ENCODE assay signal across 8 cellular contexts in genomic region chr10:97888641-97889262, GRCh38. TPM values are rescaled to one million over a fixed set of nuclear protein-coding genes. Genes with fewer than 3 reads are reported as not detected.
DNase-seq lines count a peak whose midpoint lies in the region; ATAC-seq and TF ChIP-seq lines count a peak whose summit lies in the region.

No MANE protein-coding gene starts in this region.

- no peaks in the 10 kb centered on the region for H3K36me3 ChIP-seq in body of pancreas (replicated peaks in 1 of 2; ENCODE audit: insufficient read depth in 1 of 2, low read depth in 2 of 2)
- no peaks in the 10 kb centered on the region for H3K36me3 ChIP-seq in neuronal stem cell (replicated peaks in 1 of 2; ENCODE audit: control insufficient read depth in 2 of 2, insufficient read depth in 2 of 2, low read length in 2 of 2)

- H3K18ac ChIP-seq in neuronal stem cell (ENCODE audit: low read length): peak overlapping the region; percentile 93

- no peak overlapping the region for H3K23ac ChIP-seq in neuronal stem cell (ENCODE audit: low read depth, low read length, poor library complexity)

- H2AK5ac ChIP-seq in neuronal stem cell (ENCODE audit: low read depth, low read length): peak overlapping the region; percentile 56

- no peak overlapping the region for H2BK120ac ChIP-seq in neuronal stem cell (ENCODE audit: low read depth, low read length)

- H3K27me3 ChIP-seq in body of pancreas (no peaks in the 10 kb centered on the region), neuronal stem cell (ENCODE audit: control insufficient read depth in 3 of 3, insufficient read depth in 3 of 3, low read depth in 1 of 3, low read length in 3 of 3) (peaks cover 0 to 6% (median 3%) of the 10 kb centered on the region in 3 experiments)

- H3K9me3 ChIP-seq in body of pancreas (no peaks in the 10 kb centered on the region), neuronal stem cell (replicated peaks in 1 of 2; ENCODE audit: control insufficient read depth in 2 of 2, insufficient read depth in 1 of 2, low read depth in 1 of 2, low read length in 2 of 2) (peaks cover 0 to 3% of the 10 kb centered on the region in 2 donors)

- H4K8ac ChIP-seq in neuronal stem cell (ENCODE audit: low read depth, low read length): no peak overlapping the region

- no peak overlapping the region for H3K4me2 ChIP-seq in neuronal stem cell (ENCODE audit: insufficient read depth, low read length, poor library complexity, severe bottlenecking)

- no peak overlapping the region for H2BK15ac ChIP-seq in neuronal stem cell (ENCODE audit: low read length)

- peak; percentile 58 for ATAC-seq in body of pancreas
- no peak for ATAC-seq in HG03439 (IDR thresholded peaks at IDR 0.05; ENCODE audit: unreplicated experiment)
- ATAC-seq in HG02571 (IDR thresholded peaks at IDR 0.05; ENCODE audit: unreplicated experiment): no peak

- H4K91ac ChIP-seq in neuronal stem cell (ENCODE audit: low read depth, low read length, poor library complexity): no peak overlapping the region

- H2AFZ ChIP-seq in neuronal stem cell (ENCODE audit: low read length): no peak overlapping the region

- H3K4me1 ChIP-seq in body of pancreas (peaks cover 3% of the 10 kb centered on the region), neuronal stem cell (ENCODE audit: control insufficient read depth in 2 of 2, insufficient read depth in 1 of 2, low read depth in 1 of 2, low read length in 2 of 2) (peaks cover 5 to 17% of the 10 kb centered on the region in 2 donors)

- no peak overlapping the region for H3K9ac ChIP-seq in neuronal stem cell (ENCODE audit: low read depth, low read length, poor library complexity)

- H3K14ac ChIP-seq in neuronal stem cell (ENCODE audit: low read length): no peak overlapping the region

- H2BK5ac ChIP-seq in neuronal stem cell (ENCODE audit: low read length): no peak overlapping the region

- H3K4ac ChIP-seq in neuronal stem cell (ENCODE audit: low read length): no peak overlapping the region

- 56 to 62% methylated on average over 12 of the region's 12 CpGs for WGBS in body of pancreas, 2 donors
- no CpG with 5 or more reads among the region's 12 CpGs for WGBS in neuronal stem cell (ENCODE audit: extremely low coverage in 2 of 2, insufficient read length in 2 of 2, insufficient replicate concordance in 1 of 2), 2 donors

- intact Hi-C loops in body of pancreas (cut with DNase I): no loop called here

- DNase-seq in GM04503 (ENCODE audit: low read depth): peak; percentile 21
- peak; percentile 70 for DNase-seq in NCI-H1694 (lab: John Stamatoyannopoulos, UW)
- peak in 3 of 4 donors; percentile 26 to 53 (median 50) for DNase-seq in body of pancreas
- no peak for DNase-seq in neuronal stem cell (ENCODE audit: low spot score)
- DNase-seq in effector CD8-positive, alpha-beta T cell (lab: John Stamatoyannopoulos, UW): no peak
- no peak for DNase-seq in DMS79 treated with DMSO at 0.1 percent for 48 hours (lab: John Stamatoyannopoulos, UW)

- no peak overlapping the region for H2BK12ac ChIP-seq in neuronal stem cell (ENCODE audit: low read length)

- no peak for TF ChIP-seq POLR2A in body of pancreas (IDR thresholded peaks at IDR 0.05)

- no peak overlapping the region for H3K4me3 ChIP-seq in body of pancreas
- no peak overlapping the region for H3K4me3 ChIP-seq in neuronal stem cell (ENCODE audit: low read length in 2 of 2)

- no peak overlapping the region for H3K27ac ChIP-seq in body of pancreas
- H3K27ac ChIP-seq in neuronal stem cell (replicated peaks; ENCODE audit: low read length): no peak overlapping the region

- no peaks in the 10 kb centered on the region for H3K79me1 ChIP-seq in neuronal stem cell (ENCODE audit: low read depth, low read length)

- TF ChIP-seq CTCF in body of pancreas (IDR thresholded peaks at IDR 0.05): no peak

RNA-seq across cellular contexts. Expression of gene GOLGA7B, which starts 39.1 kb away (rescaled TPM):
- 10 to 100 TPM in 1 of 2 donors, 1 to 10 TPM in 1; 9.1 to 12.5 TPM for total RNA-seq in body of pancreas
- under 0.01 TPM for polyA plus RNA-seq in neuronal stem cell (2013, experiment 1 of 2)
- polyA plus RNA-seq in neuronal stem cell (2013, experiment 2 of 2): 0.01 TPM

Comparison
In these comparisons a context has a peak if more than half of its experiments do, and no peak if none do; other contexts are left out.
1. DNase-seq: peak in GM04503 (single experiment), NCI-H1694 (single experiment) and body of pancreas (3 of 4); none in neuronal stem cell (single experiment), effector CD8-positive, alpha-beta T cell (single experiment) and DMS79 treated with DMSO at 0.1 percent for 48 hours (single experiment).